ENCODE assay signal across 17 cellular contexts in genomic region chr2:241975593-241976284, GRCh38.
"Had no signal": no experiment of that assay in that cellular context is flagged by ENCODE, and none has a peak within 500 bp of the region (broad histone marks: within the 10 kb centered on the region; RNA-seq: fewer than 3 reads in every experiment).

No MANE protein-coding gene starts in this region.

- H3K36me3 ChIP-seq: prostate gland, upper lobe of right lung had no signal

- H3K27me3 ChIP-seq: sigmoid colon, testis, upper lobe of right lung had no signal

- H3K4me1 ChIP-seq: prostate gland, sigmoid colon, testis, upper lobe of right lung had no signal

- H3K9me3 ChIP-seq: prostate gland, sigmoid colon, testis, upper lobe of right lung had no signal

- DNase-seq: activated CD4-positive, alpha-beta T cell treated with anti-CD3 and anti-CD28 coated beads for 48 hours; activated CD8-positive, alpha-beta memory T cell treated with anti-CD3 and anti-CD28 coated beads, Interleukin-2, amount 50 U/mL, for 48 hours; activated CD8-positive, alpha-beta T cell treated with anti-CD3 and anti-CD28 coated beads, Interleukin-2, amount 10 ng/mL, durations not matched to agents 7 days and 5 days; activated naive CD4-positive, alpha-beta T cell treated with anti-CD3 and anti-CD28 coated beads for 36 hours; amniotic stem cell; left colon; occipital lobe; sigmoid colon; stimulated activated CD4-positive, alpha-beta T cell treated with anti-CD3 and anti-CD28 coated beads, Interleukin-4, amount 100 ng/mL, for 1 hour; stimulated activated CD8-positive, alpha-beta memory T cell treated with anti-CD3 and anti-CD28 coated beads, Interleukin-4, amount 100 ng/mL, for 48 hours; stimulated activated naive CD8-positive, alpha-beta T cell treated with anti-CD3 and anti-CD28 coated beads, Interleukin-15, amount 100 ng/mL, for 72 hours; T-helper 1 cell; testis; upper lobe of right lung had no signal

- H3K27ac Mint-ChIP-seq: activated CD8-positive, alpha-beta T cell treated with anti-CD3 and anti-CD28 coated beads, Interleukin-2, amount 10 ng/mL, durations not matched to agents 7 days and 5 days; activated naive CD4-positive, alpha-beta T cell treated with anti-CD3 and anti-CD28 coated beads for 36 hours; natural killer cell treated with Interleukin-12 subunit alpha and Interleukin-12 subunit beta and Interleukin-15 and Interleukin-18, amount 100 ng/mL, for 72 hours had no signal

- H3K27ac ChIP-seq: prostate gland, sigmoid colon, testis, upper lobe of right lung had no signal

- ATAC-seq: activated CD8-positive, alpha-beta T cell treated with anti-CD3 and anti-CD28 coated beads, Interleukin-2, amount 10 ng/mL, durations not matched to agents 7 days and 5 days; esophagus mucosa; left colon; natural killer cell treated with Interleukin-12 subunit alpha and Interleukin-12 subunit beta and Interleukin-15 and Interleukin-18, amount 100 ng/mL, for 72 hours; stimulated activated naive CD8-positive, alpha-beta T cell treated with anti-CD3 and anti-CD28 coated beads, Interleukin-15, amount 100 ng/mL, for 72 hours had no signal

- H3K4me3 ChIP-seq: prostate gland, sigmoid colon, testis, upper lobe of right lung had no signal

- H3K4me3 Mint-ChIP-seq: activated CD8-positive, alpha-beta T cell treated with anti-CD3 and anti-CD28 coated beads, Interleukin-2, amount 10 ng/mL, durations not matched to agents 7 days and 5 days; activated naive CD4-positive, alpha-beta T cell treated with anti-CD3 and anti-CD28 coated beads for 36 hours; natural killer cell treated with Interleukin-12 subunit alpha and Interleukin-12 subunit beta and Interleukin-15 and Interleukin-18, amount 100 ng/mL, for 72 hours; stimulated activated naive CD8-positive, alpha-beta T cell treated with anti-CD3 and anti-CD28 coated beads, Interleukin-15, amount 100 ng/mL, for 72 hours had no signal

- H3K9me3 Mint-ChIP-seq: natural killer cell treated with Interleukin-12 subunit alpha and Interleukin-12 subunit beta and Interleukin-15 and Interleukin-18, amount 100 ng/mL, for 72 hours; stimulated activated naive CD8-positive, alpha-beta T cell treated with anti-CD3 and anti-CD28 coated beads, Interleukin-15, amount 100 ng/mL, for 72 hours had no signal

- H3K27me3 Mint-ChIP-seq: natural killer cell treated with Interleukin-12 subunit alpha and Interleukin-12 subunit beta and Interleukin-15 and Interleukin-18, amount 100 ng/mL, for 72 hours; stimulated activated naive CD8-positive, alpha-beta T cell treated with anti-CD3 and anti-CD28 coated beads, Interleukin-15, amount 100 ng/mL, for 72 hours had no signal
